ENCODE assay signal across 20 cellular contexts in genomic region chr15:46088486-46089437, GRCh38.
DNase-seq lines count a peak whose midpoint lies in the region; ATAC-seq and TF ChIP-seq lines count a peak whose summit lies in the region.
"Had no signal": no experiment of that assay in that cellular context is flagged by ENCODE, and none has a peak within 500 bp of the region (broad histone marks: within the 10 kb centered on the region; RNA-seq: fewer than 3 reads in every experiment).

No MANE protein-coding gene starts in this region.

- H3K36me3 Mint-ChIP-seq in neural progenitor cell (no peaks in the 10 kb centered on the region), nephron progenitor cell (ENCODE audit: low read depth) (no peaks in the 10 kb centered on the region)
- H3K36me3 Mint-ChIP-seq: activated naive CD4-positive, alpha-beta T cell treated with anti-CD3 and anti-CD28 coated beads, Interleukin-2, amount 50 U/mL, for 24 hours; brain; naive thymus-derived CD4-positive, alpha-beta T cell had no signal

- peaks cover 16% of the 10 kb centered on the region for H3K9me3 Mint-ChIP-seq in neural progenitor cell
- peaks cover 9% of the 10 kb centered on the region for H3K9me3 Mint-ChIP-seq in nephron progenitor cell

- H4K20me1 ChIP-seq in neural progenitor cell (ENCODE audit: low read depth) = no peaks in the 10 kb centered on the region

- DNase-seq in EH (ENCODE audit: low read depth) (peak; percentile 35), epithelial cell of esophagus (ENCODE audit: low read depth) (peak; percentile 11), neural progenitor cell (ENCODE audit: low spot score) (no peak), NCI-H1930 (lab: John Stamatoyannopoulos, UW) (no peak), nephron progenitor cell (no peak), SJCRH30 (no peak)
- DNase-seq: activated CD8-positive, alpha-beta T cell treated with anti-CD3 and anti-CD28 coated beads, Interleukin-2, amount 10 ng/mL, durations not matched to agents 7 days and 5 days; activated T-cell treated with anti-CD3 and anti-CD28 coated beads, Interleukin-2, amount 50 U/mL, for 48 hours; naive thymus-derived CD4-positive, alpha-beta T cell; NCI-H1436; psoas muscle; stimulated activated CD4-positive, alpha-beta T cell treated with anti-CD3 and anti-CD28 coated beads, Interleukin-12 subunit alpha, Interleukin-12 subunit beta, amount 100 ng/mL, for 4 hours; WERI-Rb-1 had no signal

- no peak overlapping the region for H3K4me3 Mint-ChIP-seq in neural progenitor cell
- H3K4me3 Mint-ChIP-seq in nephron progenitor cell = no peak overlapping the region
- H3K4me3 Mint-ChIP-seq: activated CD8-positive, alpha-beta T cell treated with anti-CD3 and anti-CD28 coated beads, Interleukin-2, amount 10 ng/mL, durations not matched to agents 7 days and 5 days; activated naive CD4-positive, alpha-beta T cell treated with anti-CD3 and anti-CD28 coated beads, Interleukin-2, amount 50 U/mL, for 24 hours; B cell; brain; naive thymus-derived CD4-positive, alpha-beta T cell had no signal

- H3K4me1 ChIP-seq in neural progenitor cell (peaks cover 11% of the 10 kb centered on the region), SJCRH30 (no peaks in the 10 kb centered on the region)
- H3K4me1 ChIP-seq: psoas muscle had no signal

- H3K9me3 ChIP-seq in neural progenitor cell (ENCODE audit: low read depth) (no peaks in the 10 kb centered on the region), SJCRH30 (replicated peaks) (no peaks in the 10 kb centered on the region)
- H3K9me3 ChIP-seq: psoas muscle, thoracic aorta had no signal

- no peak for ATAC-seq in GM18873 (IDR thresholded peaks at IDR 0.05; ENCODE audit: low FRiP score, unreplicated experiment)
- ATAC-seq: activated CD8-positive, alpha-beta T cell treated with anti-CD3 and anti-CD28 coated beads, Interleukin-2, amount 10 ng/mL, durations not matched to agents 7 days and 5 days; naive thymus-derived CD4-positive, alpha-beta T cell; psoas muscle had no signal

- no peak overlapping the region for H3K4me3 ChIP-seq in epithelial cell of esophagus (ENCODE audit: low read length)
- no peak overlapping the region for H3K4me3 ChIP-seq in neural progenitor cell
- H3K4me3 ChIP-seq in SJCRH30 = no peak overlapping the region
- H3K4me3 ChIP-seq: lung, psoas muscle, thoracic aorta had no signal

- peaks cover 3% of the 10 kb centered on the region for H3K27me3 Mint-ChIP-seq in neural progenitor cell (ENCODE audit: insufficient read depth, low read depth)
- H3K27me3 Mint-ChIP-seq in nephron progenitor cell (ENCODE audit: low read depth, poor library complexity) = peaks cover 11% of the 10 kb centered on the region
- H3K27me3 Mint-ChIP-seq: B cell had no signal

- H3K36me3 ChIP-seq in neural progenitor cell (no peaks in the 10 kb centered on the region), SJCRH30 (no peaks in the 10 kb centered on the region)
- H3K36me3 ChIP-seq: thoracic aorta, WERI-Rb-1 had no signal

- H3K4me2 ChIP-seq in neural progenitor cell = no peak overlapping the region

- H3K27ac ChIP-seq in neural progenitor cell (no peak overlapping the region), SJCRH30 (no peak overlapping the region)
- H3K27ac ChIP-seq: psoas muscle, thoracic aorta, WERI-Rb-1 had no signal

- H3K9ac ChIP-seq in neural progenitor cell = no peak overlapping the region

- H3K27me3 ChIP-seq in neural progenitor cell (no peaks in the 10 kb centered on the region), SJCRH30 (no peaks in the 10 kb centered on the region)

- TF ChIP-seq CTCF in epithelial cell of esophagus (IDR thresholded peaks at IDR 0.05; ENCODE audit: insufficient read depth, low read depth, low read length, missing control alignments) (no peak), neural progenitor cell (IDR thresholded peaks at IDR 0.05) (no peak), nephron progenitor cell (IDR thresholded peaks at IDR 0.05) (no peak)

- H3F3A ChIP-seq in neural progenitor cell (ENCODE audit: low read depth) = no peaks in the 10 kb centered on the region

- no peak overlapping the region for H2AFZ ChIP-seq in neural progenitor cell (replicated peaks)

- H3K4me1 Mint-ChIP-seq in neural progenitor cell (peaks cover 31% of the 10 kb centered on the region), nephron progenitor cell (peaks cover 9% of the 10 kb centered on the region)
- H3K4me1 Mint-ChIP-seq: activated naive CD4-positive, alpha-beta T cell treated with anti-CD3 and anti-CD28 coated beads, Interleukin-2, amount 50 U/mL, for 24 hours; B cell had no signal

- H3K27ac Mint-ChIP-seq in neural progenitor cell (peak overlapping the region; percentile 64), nephron progenitor cell (no peak overlapping the region)
- H3K27ac Mint-ChIP-seq: activated CD8-positive, alpha-beta T cell treated with anti-CD3 and anti-CD28 coated beads, Interleukin-2, amount 10 ng/mL, durations not matched to agents 7 days and 5 days; activated naive CD4-positive, alpha-beta T cell treated with anti-CD3 and anti-CD28 coated beads, Interleukin-2, amount 50 U/mL, for 24 hours; B cell; naive thymus-derived CD4-positive, alpha-beta T cell had no signal

- no peaks in the 10 kb centered on the region for H3K79me2 ChIP-seq in neural progenitor cell (ENCODE audit: low read depth)

TF ChIP-seq in PFSK-1, 5 proteins besides CTCF, POLR2A, EP300 and RAD21:
- no peak for TF ChIP-seq POLR2AphosphoS5 (IDR thresholded peaks at IDR 0.05; ENCODE audit: low read depth, low read length)
- no peak for TF ChIP-seq FOXP2 (optimal IDR thresholded peaks at IDR 0.05; ENCODE audit: borderline replicate concordance, extremely low read depth, extremely low read length, insufficient read depth)
- peak; percentile 32; the same call in 1 of the 2 replicates for TF ChIP-seq TAF1 (IDR thresholded peaks at IDR 0.05; ENCODE audit: borderline replicate concordance, insufficient read depth, low read length)

Comparison
In these comparisons a context has a peak if more than half of its experiments do, and no peak if none do; other contexts are left out.
1. DNase-seq: peak in EH (single experiment) and epithelial cell of esophagus (single experiment); none in neural progenitor cell (single experiment), NCI-H1930 (0 of 2), nephron progenitor cell (single experiment) and SJCRH30 (0 of 2).